ENCODE assay signal across 10 cellular contexts in genomic region chr2:219522111-219523030, GRCh38. TPM values are rescaled to one million over a fixed set of nuclear protein-coding genes. Genes with fewer than 3 reads are reported as not detected.
DNase-seq lines count a peak whose midpoint lies in the region; ATAC-seq and TF ChIP-seq lines count a peak whose summit lies in the region.
"Had no signal": no experiment of that assay in that cellular context is flagged by ENCODE, and none has a peak within 500 bp of the region (broad histone marks: within the 10 kb centered on the region; RNA-seq: fewer than 3 reads in every experiment).

No MANE protein-coding gene starts in this region.

- intact Hi-C loops in right cardiac atrium (cut with DNase I) = loop anchor here in 3 of 4 donors (5.0 to 10.0 kb wide), 2 partner anchors 45 to 48 kb away; no protein-coding TSS in a partner anchor

- ATAC-seq in right cardiac atrium (peak; percentile 8 to 32), HG02623 (IDR thresholded peaks at IDR 0.05; ENCODE audit: unreplicated experiment) (no peak), HG03139 (IDR thresholded peaks at IDR 0.05; ENCODE audit: unreplicated experiment) (no peak)
- no peak for ATAC-seq in activated CD4-positive, CD25-positive, alpha-beta regulatory T cell treated with anti-CD3 and anti-CD28 coated beads, Interleukin-2, amount 50 U/mL, for 24 hours

- H3K27ac ChIP-seq in WERI-Rb-1 (peak overlapping the region; percentile 96), right cardiac atrium (ENCODE audit: low read length) (peak overlapping the region; percentile 58), stomach smooth muscle (ENCODE audit: low read length) (peak overlapping the region; percentile 66)
- H3K27ac ChIP-seq: C4-2B had no signal

- H3K9me3 ChIP-seq in WERI-Rb-1 (ENCODE audit: severe bottlenecking) = no peaks in the 10 kb centered on the region
- no peaks in the 10 kb centered on the region for H3K9me3 ChIP-seq in right cardiac atrium (ENCODE audit: control insufficient read depth, low read length)
- no peaks in the 10 kb centered on the region for H3K9me3 ChIP-seq in stomach smooth muscle (ENCODE audit: control insufficient read depth in 2 of 2, low read length in 2 of 2)

- H3K4me1 ChIP-seq in right cardiac atrium (ENCODE audit: control insufficient read depth, insufficient read depth, low read length) (peaks cover 4% of the 10 kb centered on the region), stomach smooth muscle (ENCODE audit: control insufficient read depth, insufficient read depth, low read length) (peaks cover 27% of the 10 kb centered on the region)

- WGBS in right cardiac atrium = 3% methylated on average over 70 of the region's 70 CpGs

- no peaks in the 10 kb centered on the region; the same call in none of the 2 replicates for H3K36me3 ChIP-seq in WERI-Rb-1
- no peaks in the 10 kb centered on the region for H3K36me3 ChIP-seq in stomach smooth muscle (ENCODE audit: control insufficient read depth in 2 of 2, insufficient read depth in 2 of 2, low read length in 2 of 2)

- peak overlapping the region in 1 of 2 donors; percentile 46 for H3K9ac ChIP-seq in stomach smooth muscle (ENCODE audit: low read length in 2 of 2)

- no peak for TF ChIP-seq CTCF in WERI-Rb-1 (IDR thresholded peaks at IDR 0.05; ENCODE audit: low read depth, low read length)

- H3K27me3 ChIP-seq in WERI-Rb-1 (ENCODE audit: insufficient read depth, low read depth, severe bottlenecking) = no peaks in the 10 kb centered on the region
- no peaks in the 10 kb centered on the region for H3K27me3 ChIP-seq in right cardiac atrium (ENCODE audit: control insufficient read depth, insufficient read depth)
- H3K27me3 ChIP-seq in stomach smooth muscle (ENCODE audit: control insufficient read depth in 1 of 2, insufficient read depth in 2 of 2, low read length in 2 of 2) = peaks cover 3 to 9% of the 10 kb centered on the region in 2 donors

- H3K4me3 ChIP-seq in WERI-Rb-1 (ENCODE audit: low read depth, low read length) (peak overlapping the region; percentile 43), right cardiac atrium (ENCODE audit: low read length) (no peak overlapping the region), stomach smooth muscle (ENCODE audit: low read length in 2 of 2) (peak overlapping the region; percentile 34 to 62)

- DNase-seq in NCI-H1417 (lab: John Stamatoyannopoulos, UW) (peak; percentile 1 to 67 (median 57)), NCI-H1417 treated with DMSO at 0.1 percent for 48 hours (lab: John Stamatoyannopoulos, UW) (no peak), WERI-Rb-1 (peak; percentile 91), right cardiac atrium (peak in 2 of 3 donors; percentile 67 to 74)
- DNase-seq: NCI-H2171 treated with DMSO at 0.1 percent for 48 hours had no signal

RNA-seq across cellular contexts. Expression of gene ASIC4, which starts 8.1 kb away (rescaled TPM):
- 1 to 10 TPM in 3 of 4 donors, under 1 TPM in 1; 0.28 to 1.8 (median 1.6) TPM for total RNA-seq in right cardiac atrium
- polyA plus RNA-seq in right cardiac atrium = 0.57 TPM

RNA-seq across cellular contexts. Expression of gene CHPF, which starts 21.2 kb away (rescaled TPM):
- 100 to 1,000 TPM in 2 of 4 donors, 10 to 100 TPM in 2; 92.6 to 145 (median 101) TPM for total RNA-seq in right cardiac atrium
- 115 TPM for polyA plus RNA-seq in right cardiac atrium

RNA-seq across cellular contexts. Expression of gene TMEM198, which starts 21.5 kb away (rescaled TPM):
- total RNA-seq in right cardiac atrium = 1 to 10 TPM; 1.8 to 3.4 (median 3.1) TPM
- 3.4 TPM for polyA plus RNA-seq in right cardiac atrium

RNA-seq across cellular contexts. Expression of gene GMPPA, which starts 23.7 kb away (rescaled TPM):
- total RNA-seq in right cardiac atrium = 10 to 100 TPM; 22.9 to 27.5 (median 25.4) TPM
- 21.6 TPM for polyA plus RNA-seq in right cardiac atrium

RNA-seq across cellular contexts. Expression of gene OBSL1, which starts 49.0 kb away (rescaled TPM):
- total RNA-seq in right cardiac atrium = 100 to 1,000 TPM; 263 to 321 (median 294) TPM
- polyA plus RNA-seq in right cardiac atrium = 179 TPM

Comparison
In these comparisons a context has a peak if more than half of its experiments do, and no peak if none do; other contexts are left out.
1. ATAC-seq: peak in right cardiac atrium (2 of 2); none in HG02623 (single experiment), HG03139 (single experiment) and activated CD4-positive, CD25-positive, alpha-beta regulatory T cell treated with anti-CD3 and anti-CD28 coated beads, Interleukin-2, amount 50 U/mL, for 24 hours (0 of 2).
2. Peak in every context shown above with its lines, with median percentiles within 50 percentile points of each other: H3K27ac ChIP-seq.